5 cellular contexts compared by ENCODE assay signal in genomic region chr1:213745451-213745850, GRCh38.
"Had no signal": no experiment of that assay in that cellular context is flagged by ENCODE, and none has a peak within 500 bp of the region (broad histone marks: within the 10 kb centered on the region; RNA-seq: fewer than 3 reads in every experiment).

No MANE protein-coding gene starts in this region.

- DNase-seq: IMR-90, KBM-7 had no signal

- H3K27ac ChIP-seq: HL-60 had no signal

- H3K4me3 Mint-ChIP-seq: IgD-negative memory B cell had no signal

- H3K36me3 Mint-ChIP-seq: IgD-negative memory B cell had no signal

- H3K27me3 Mint-ChIP-seq: IgD-negative memory B cell had no signal

- H3K4me1 Mint-ChIP-seq: IgD-negative memory B cell had no signal

- H3K27ac Mint-ChIP-seq: IgD-negative memory B cell had no signal

- ATAC-seq: K562 had no signal

- H3K4me3 ChIP-seq: K562 had no signal
